Comparison of ENCODE assay signal across 1 cellular context in the genomic region with DNA sequence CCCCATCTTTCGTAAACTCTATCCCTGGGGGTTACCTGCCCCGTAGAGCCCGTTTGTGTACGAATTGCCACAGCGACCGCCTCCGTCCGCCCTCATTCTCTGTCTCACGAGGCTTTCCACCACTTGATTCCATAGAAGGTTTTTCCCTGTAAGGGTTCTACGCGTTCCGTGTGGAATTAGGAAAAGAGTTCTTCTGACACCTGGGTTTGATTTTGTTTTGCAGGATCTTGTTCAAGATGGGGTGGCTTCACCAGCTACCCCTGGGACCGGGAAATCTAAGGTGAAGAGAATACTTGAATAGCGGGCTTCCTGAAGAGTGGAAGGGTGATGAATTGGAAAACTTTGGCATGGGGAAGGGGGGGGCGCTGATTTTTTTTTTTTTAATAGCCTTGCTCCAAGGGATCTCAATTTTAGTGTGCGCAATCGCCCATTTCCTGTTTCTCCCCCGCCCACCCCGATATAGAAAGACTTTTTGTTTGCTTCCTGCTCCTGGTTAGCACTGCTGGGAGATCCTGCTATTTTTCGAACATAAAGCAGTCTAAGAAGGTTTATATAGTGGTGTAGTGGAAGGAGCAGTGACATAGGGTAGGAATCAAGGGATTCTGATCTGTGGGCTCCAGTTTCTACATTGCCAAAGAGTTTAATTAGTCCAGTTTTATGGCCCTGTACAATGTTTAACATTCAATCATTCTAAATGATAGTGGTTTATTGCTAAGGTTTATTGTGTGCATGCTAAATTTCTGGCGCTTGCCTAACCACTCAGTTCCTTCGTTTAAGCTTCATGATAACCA.
A peak's percentile ranks its signal among the peaks of the same experiment; 100 is the strongest.
TF ChIP-seq lines count a peak whose summit lies in the region.

No MANE protein-coding gene starts in this region.

TF ChIP-seq in HepG2, 621 proteins besides CTCF, POLR2A, EP300 and RAD21 (continued from another document and continues in another):
- TF ChIP-seq, protein P1, sequence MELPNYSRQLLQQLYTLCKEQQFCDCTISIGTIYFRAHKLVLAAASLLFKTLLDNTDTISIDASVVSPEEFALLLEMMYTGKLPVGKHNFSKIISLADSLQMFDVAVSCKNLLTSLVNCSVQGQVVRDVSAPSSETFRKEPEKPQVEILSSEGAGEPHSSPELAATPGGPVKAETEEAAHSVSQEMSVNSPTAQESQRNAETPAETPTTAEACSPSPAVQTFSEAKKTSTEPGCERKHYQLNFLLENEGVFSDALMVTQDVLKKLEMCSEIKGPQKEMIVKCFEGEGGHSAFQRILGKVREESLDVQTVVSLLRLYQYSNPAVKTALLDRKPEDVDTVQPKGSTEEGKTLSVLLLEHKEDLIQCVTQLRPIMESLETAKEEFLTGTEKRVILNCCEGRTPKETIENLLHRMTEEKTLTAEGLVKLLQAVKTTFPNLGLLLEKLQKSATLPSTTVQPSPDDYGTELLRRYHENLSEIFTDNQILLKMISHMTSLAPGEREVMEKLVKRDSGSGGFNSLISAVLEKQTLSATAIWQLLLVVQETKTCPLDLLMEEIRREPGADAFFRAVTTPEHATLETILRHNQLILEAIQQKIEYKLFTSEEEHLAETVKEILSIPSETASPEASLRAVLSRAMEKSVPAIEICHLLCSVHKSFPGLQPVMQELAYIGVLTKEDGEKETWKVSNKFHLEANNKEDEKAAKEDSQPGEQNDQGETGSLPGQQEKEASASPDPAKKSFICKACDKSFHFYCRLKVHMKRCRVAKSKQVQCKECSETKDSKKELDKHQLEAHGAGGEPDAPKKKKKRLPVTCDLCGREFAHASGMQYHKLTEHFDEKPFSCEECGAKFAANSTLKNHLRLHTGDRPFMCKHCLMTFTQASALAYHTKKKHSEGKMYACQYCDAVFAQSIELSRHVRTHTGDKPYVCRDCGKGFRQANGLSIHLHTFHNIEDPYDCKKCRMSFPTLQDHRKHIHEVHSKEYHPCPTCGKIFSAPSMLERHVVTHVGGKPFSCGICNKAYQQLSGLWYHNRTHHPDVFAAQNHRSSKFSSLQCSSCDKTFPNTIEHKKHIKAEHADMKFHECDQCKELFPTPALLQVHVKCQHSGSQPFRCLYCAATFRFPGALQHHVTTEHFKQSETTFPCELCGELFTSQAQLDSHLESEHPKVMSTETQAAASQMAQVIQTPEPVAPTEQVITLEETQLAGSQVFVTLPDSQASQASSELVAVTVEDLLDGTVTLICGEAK (IDR thresholded peaks at IDR 0.05): no peak
- TF ChIP-seq, protein P1 (CRISPR knock-in tag; IDR thresholded peaks at IDR 0.05): no peak
- TF ChIP-seq ZNF484 (CRISPR knock-in tag; IDR thresholded peaks at IDR 0.05; ENCODE audit: borderline replicate concordance, low read depth) (no peak), ZEB1 (IDR thresholded peaks at IDR 0.05; ENCODE audit: insufficient replicate concordance, low read depth) (no peak), RFX5 (IDR thresholded peaks at IDR 0.05; ENCODE audit: low read depth, low read length) (no peak), ELF3 (CRISPR knock-in tag; IDR thresholded peaks at IDR 0.05) (peak; percentile 74; the same call in 1 of the 2 replicates), SCMH1 (CRISPR knock-in tag; IDR thresholded peaks at IDR 0.05; ENCODE audit: borderline replicate concordance) (no peak), THAP11 (CRISPR knock-in tag; IDR thresholded peaks at IDR 0.05) (0 out of 2 replicates have a peak, but pooled peaks have one; percentile 2), KLF6 (CRISPR knock-in tag; IDR thresholded peaks at IDR 0.05) (0 out of 2 replicates have a peak, but pooled peaks have one; percentile 7), RORA (CRISPR knock-in tag; IDR thresholded peaks at IDR 0.05) (no peak), FOXP1 (IDR thresholded peaks at IDR 0.05) (0 out of 2 replicates have a peak, but pooled peaks have one; percentile 9), FOXP1 (CRISPR knock-in tag; IDR thresholded peaks at IDR 0.05) (no peak), DPF2 (CRISPR knock-in tag; IDR thresholded peaks at IDR 0.05; ENCODE audit: borderline replicate concordance, low read depth) (no peak), CENPX (CRISPR knock-in tag; IDR thresholded peaks at IDR 0.05) (no peak), RFX3 (CRISPR knock-in tag; IDR thresholded peaks at IDR 0.05) (no peak), SIN3B (IDR thresholded peaks at IDR 0.05; ENCODE audit: low read length) (no peak), TMF1 (CRISPR knock-in tag; IDR thresholded peaks at IDR 0.05; ENCODE audit: low read depth) (no peak), CCDC6 (CRISPR knock-in tag; IDR thresholded peaks at IDR 0.05) (0 out of 2 replicates have a peak, but pooled peaks have one; percentile 8), NCOR1 (IDR thresholded peaks at IDR 0.05; ENCODE audit: borderline replicate concordance, low read length) (peak; percentile 12; the same call in 1 of the 2 replicates), JARID2 (CRISPR knock-in tag; IDR thresholded peaks at IDR 0.05; ENCODE audit: insufficient replicate concordance) (no peak), BRD4 (CRISPR knock-in tag; IDR thresholded peaks at IDR 0.05) (no peak), ZSCAN21 (CRISPR knock-in tag; IDR thresholded peaks at IDR 0.05; ENCODE audit: borderline replicate concordance) (no peak; the same call in 1 of the 2 replicates), ZNF33A (CRISPR knock-in tag; IDR thresholded peaks at IDR 0.05; ENCODE audit: borderline replicate concordance) (0 out of 2 replicates have a peak, but pooled peaks have one; percentile 5), ARHGAP35 (CRISPR knock-in tag; IDR thresholded peaks at IDR 0.05; ENCODE audit: borderline replicate concordance) (0 out of 2 replicates have a peak, but pooled peaks have one; percentile 0), ARNT (IDR thresholded peaks at IDR 0.05) (no peak), GZF1 (CRISPR knock-in tag; IDR thresholded peaks at IDR 0.05) (peak; percentile 30; the same call in 1 of the 2 replicates), ZNF792 (CRISPR knock-in tag; IDR thresholded peaks at IDR 0.05) (no peak), HNF4G (IDR thresholded peaks at IDR 0.05; ENCODE audit: borderline replicate concordance, low read depth, low read length) (no peak), HNF4G (CRISPR knock-in tag; IDR thresholded peaks at IDR 0.05; ENCODE audit: borderline replicate concordance, low read depth) (no peak), HOXA3 (CRISPR knock-in tag; IDR thresholded peaks at IDR 0.05) (no peak), SMC3 (IDR thresholded peaks at IDR 0.05; ENCODE audit: low read length) (no peak), MXI1 (IDR thresholded peaks at IDR 0.05; ENCODE audit: borderline replicate concordance, low read depth, low read length) (no peak), HNRNPLL (IDR thresholded peaks at IDR 0.05; ENCODE audit: low read depth, low read length, poor library complexity, severe bottlenecking) (peak; percentile 37), ATF7 (IDR thresholded peaks at IDR 0.05) (no peak), ATF7 (CRISPR knock-in tag; IDR thresholded peaks at IDR 0.05) (no peak), FOXA3 (CRISPR knock-in tag; IDR thresholded peaks at IDR 0.05) (no peak), ZNF720 (CRISPR knock-in tag; IDR thresholded peaks at IDR 0.05) (no peak), HOXD1 (CRISPR knock-in tag; IDR thresholded peaks at IDR 0.05) (no peak), TAF15 (IDR thresholded peaks at IDR 0.05; ENCODE audit: low read depth, low read length, poor library complexity, severe bottlenecking) (no peak), SKI (IDR thresholded peaks at IDR 0.05; ENCODE audit: partially characterized antibody) (no peak), ZNF317 (CRISPR knock-in tag; IDR thresholded peaks at IDR 0.05) (no peak), FOXK1 (CRISPR knock-in tag; IDR thresholded peaks at IDR 0.05; ENCODE audit: borderline replicate concordance, low read depth) (no peak; the same call in 1 of the 2 replicates), ZNF180 (CRISPR knock-in tag; IDR thresholded peaks at IDR 0.05; ENCODE audit: borderline replicate concordance, low read depth) (no peak), GABPA (IDR thresholded peaks at IDR 0.05; ENCODE audit: low read depth, low read length) (peak; percentile 17; the same call in 1 of the 2 replicates), GABPA (CRISPR knock-in tag; IDR thresholded peaks at IDR 0.05; ENCODE audit: low read depth) (peak; percentile 76)
- TF ChIP-seq, protein P2, sequence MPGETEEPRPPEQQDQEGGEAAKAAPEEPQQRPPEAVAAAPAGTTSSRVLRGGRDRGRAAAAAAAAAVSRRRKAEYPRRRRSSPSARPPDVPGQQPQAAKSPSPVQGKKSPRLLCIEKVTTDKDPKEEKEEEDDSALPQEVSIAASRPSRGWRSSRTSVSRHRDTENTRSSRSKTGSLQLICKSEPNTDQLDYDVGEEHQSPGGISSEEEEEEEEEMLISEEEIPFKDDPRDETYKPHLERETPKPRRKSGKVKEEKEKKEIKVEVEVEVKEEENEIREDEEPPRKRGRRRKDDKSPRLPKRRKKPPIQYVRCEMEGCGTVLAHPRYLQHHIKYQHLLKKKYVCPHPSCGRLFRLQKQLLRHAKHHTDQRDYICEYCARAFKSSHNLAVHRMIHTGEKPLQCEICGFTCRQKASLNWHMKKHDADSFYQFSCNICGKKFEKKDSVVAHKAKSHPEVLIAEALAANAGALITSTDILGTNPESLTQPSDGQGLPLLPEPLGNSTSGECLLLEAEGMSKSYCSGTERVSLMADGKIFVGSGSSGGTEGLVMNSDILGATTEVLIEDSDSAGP (CRISPR knock-in tag; IDR thresholded peaks at IDR 0.05; ENCODE audit: borderline replicate concordance): peak; percentile 51; the same call in 1 of the 2 replicates
- TF ChIP-seq, protein P3, sequence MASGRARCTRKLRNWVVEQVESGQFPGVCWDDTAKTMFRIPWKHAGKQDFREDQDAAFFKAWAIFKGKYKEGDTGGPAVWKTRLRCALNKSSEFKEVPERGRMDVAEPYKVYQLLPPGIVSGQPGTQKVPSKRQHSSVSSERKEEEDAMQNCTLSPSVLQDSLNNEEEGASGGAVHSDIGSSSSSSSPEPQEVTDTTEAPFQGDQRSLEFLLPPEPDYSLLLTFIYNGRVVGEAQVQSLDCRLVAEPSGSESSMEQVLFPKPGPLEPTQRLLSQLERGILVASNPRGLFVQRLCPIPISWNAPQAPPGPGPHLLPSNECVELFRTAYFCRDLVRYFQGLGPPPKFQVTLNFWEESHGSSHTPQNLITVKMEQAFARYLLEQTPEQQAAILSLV (CRISPR knock-in tag; IDR thresholded peaks at IDR 0.05; ENCODE audit: borderline replicate concordance): no peak
- TF ChIP-seq, protein P4, sequence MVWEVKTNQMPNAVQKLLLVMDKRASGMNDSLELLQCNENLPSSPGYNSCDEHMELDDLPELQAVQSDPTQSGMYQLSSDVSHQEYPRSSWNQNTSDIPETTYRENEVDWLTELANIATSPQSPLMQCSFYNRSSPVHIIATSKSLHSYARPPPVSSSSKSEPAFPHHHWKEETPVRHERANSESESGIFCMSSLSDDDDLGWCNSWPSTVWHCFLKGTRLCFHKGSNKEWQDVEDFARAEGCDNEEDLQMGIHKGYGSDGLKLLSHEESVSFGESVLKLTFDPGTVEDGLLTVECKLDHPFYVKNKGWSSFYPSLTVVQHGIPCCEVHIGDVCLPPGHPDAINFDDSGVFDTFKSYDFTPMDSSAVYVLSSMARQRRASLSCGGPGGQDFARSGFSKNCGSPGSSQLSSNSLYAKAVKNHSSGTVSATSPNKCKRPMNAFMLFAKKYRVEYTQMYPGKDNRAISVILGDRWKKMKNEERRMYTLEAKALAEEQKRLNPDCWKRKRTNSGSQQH (CRISPR knock-in tag; IDR thresholded peaks at IDR 0.05; ENCODE audit: low read depth): no peak
- TF ChIP-seq, protein P5, sequence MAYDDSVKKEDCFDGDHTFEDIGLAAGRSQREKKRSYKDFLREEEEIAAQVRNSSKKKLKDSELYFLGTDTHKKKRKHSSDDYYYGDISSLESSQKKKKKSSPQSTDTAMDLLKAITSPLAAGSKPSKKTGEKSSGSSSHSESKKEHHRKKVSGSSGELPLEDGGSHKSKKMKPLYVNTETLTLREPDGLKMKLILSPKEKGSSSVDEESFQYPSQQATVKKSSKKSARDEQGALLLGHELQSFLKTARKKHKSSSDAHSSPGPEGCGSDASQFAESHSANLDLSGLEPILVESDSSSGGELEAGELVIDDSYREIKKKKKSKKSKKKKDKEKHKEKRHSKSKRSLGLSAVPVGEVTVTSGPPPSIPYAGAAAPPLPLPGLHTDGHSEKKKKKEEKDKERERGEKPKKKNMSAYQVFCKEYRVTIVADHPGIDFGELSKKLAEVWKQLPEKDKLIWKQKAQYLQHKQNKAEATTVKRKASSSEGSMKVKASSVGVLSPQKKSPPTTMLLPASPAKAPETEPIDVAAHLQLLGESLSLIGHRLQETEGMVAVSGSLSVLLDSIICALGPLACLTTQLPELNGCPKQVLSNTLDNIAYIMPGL (CRISPR knock-in tag; IDR thresholded peaks at IDR 0.05; ENCODE audit: borderline replicate concordance in 1 of 2, low read depth in 1 of 2): 0 out of 4 replicates have a peak, but pooled peaks of 1 of the 2 experiments have one; percentile 9
- TF ChIP-seq, protein P6, sequence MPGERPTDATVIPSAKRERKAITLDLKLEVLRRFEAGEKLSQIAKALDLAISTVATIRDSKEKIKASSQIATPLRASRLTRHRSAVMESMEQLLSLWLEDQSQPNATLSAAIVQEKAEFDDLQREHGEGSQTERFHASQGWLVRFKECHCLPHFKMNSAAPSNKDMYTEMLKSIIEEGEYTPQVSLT (CRISPR knock-in tag; IDR thresholded peaks at IDR 0.05; ENCODE audit: borderline replicate concordance, low read depth): peak; percentile 31; the same call in 1 of the 2 replicates
